30 cellular contexts compared by ENCODE assay signal in genomic region chr4:160956875-160957274, GRCh38.
"Had no signal": no experiment of that assay in that cellular context is flagged by ENCODE, and none has a peak within 500 bp of the region (broad histone marks: within the 10 kb centered on the region; RNA-seq: fewer than 3 reads in every experiment).

No MANE protein-coding gene starts in this region.

- H3K4me3 ChIP-seq: Peyer's patch, SJSA1 had no signal

- H3K9ac ChIP-seq: KMS-11, SK-N-SH had no signal

- H3K27me3 ChIP-seq: Peyer's patch, SJSA1 had no signal

- H3K27ac ChIP-seq: KMS-11, Peyer's patch, SJSA1 had no signal

- H3K4me2 ChIP-seq: KMS-11, SK-N-SH had no signal

- DNase-seq: Karpas-422; KBM-7; MV-4-11; NCI-H1092; NCI-H1105; NCI-H1417 treated with DMSO at 0.1 percent for 48 hours; NCI-H1436 treated with DMSO at 0.1 percent for 48 hours; NCI-H1694 treated with DMSO at 0.1 percent for 48 hours; NCI-H187 treated with DMSO at 0.1 percent for 48 hours; NCI-H2029; NCI-H2081; NCI-H2171 treated with DMSO at 0.1 percent for 48 hours; NCI-H2227 treated with DMSO at 0.1 percent for 48 hours; NCI-H345; NCI-H446; NCI-H510A treated with DMSO at 0.1 percent for 48 hours; NCI-H524 treated with DMSO at 0.1 percent for 48 hours; NCI-H526 treated with DMSO at 0.1 percent for 48 hours; NCI-H774; NK-92 treated with Interleukin-12 subunit alpha and Interleukin-12 subunit beta, amount 100 ng/mL, for 24 hours; OCI-M1; PC-3; Peyer's patch; Right ventricle myocardium superior; RPMI8226; SHP77 treated with DMSO at 0.1 percent for 48 hours; SK-N-SH; SW 1271 had no signal

- H3K36me3 ChIP-seq: Peyer's patch, SJSA1 had no signal

- H3K4me1 ChIP-seq: Peyer's patch, SJSA1 had no signal

- H3K9me2 ChIP-seq: SK-N-SH had no signal

- ATAC-seq: PC-3 had no signal

- H3K9me3 ChIP-seq: Peyer's patch, SJSA1, SK-N-SH had no signal
